25 cellular contexts compared by ENCODE assay signal in the genomic region with DNA sequence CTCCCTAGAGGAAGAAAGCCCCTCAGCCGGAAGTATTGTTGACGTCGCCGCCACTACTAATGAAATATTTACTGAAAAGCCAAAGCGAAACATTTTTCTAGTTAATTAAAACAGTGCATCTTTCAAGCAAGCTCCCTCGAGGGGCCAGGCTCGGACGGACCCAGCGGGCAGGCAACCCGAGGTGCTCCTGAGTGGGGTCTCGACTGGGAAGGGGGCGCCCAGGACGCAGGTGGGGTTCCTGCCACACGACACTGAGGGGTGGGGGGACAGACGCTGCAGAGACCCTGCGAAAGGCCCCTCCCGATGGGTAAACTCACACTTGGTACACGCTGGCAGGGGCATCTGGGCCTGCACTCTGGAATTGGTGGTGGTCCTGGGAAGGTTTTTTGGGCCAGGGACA.
"Had no signal": no experiment of that assay in that cellular context is flagged by ENCODE, and none has a peak within 500 bp of the region (broad histone marks: within the 10 kb centered on the region; RNA-seq: fewer than 3 reads in every experiment).

No MANE protein-coding gene starts in this region.

- ATAC-seq: heart left ventricle; left colon; left lung; natural killer cell; sciatic nerve; stimulated activated memory B cell treated with anti-CD40 and anti-IgM and Interleukin-4, amounts not matched to agents 10 μg/mL and 1 μg/mL and 100 μg/mL, for 72 hours; stimulated activated naive CD8-positive, alpha-beta T cell treated with anti-CD3 and anti-CD28 coated beads, Interleukin-15, amount 100 ng/mL, for 72 hours had no signal

- H2AFZ ChIP-seq: hepatocyte had no signal

- H3K36me3 ChIP-seq: heart left ventricle, left lung, ovary, right atrium auricular region, tibial nerve, uterus had no signal

- DNase-seq: glutamatergic neuron; islet precursor cell; kidney glomerular epithelial cell; left colon; mesendoderm; naive B cell; natural killer cell; ovary; stimulated activated CD4-positive, alpha-beta T cell treated with anti-CD3 and anti-CD28 coated beads, Interleukin-12 subunit alpha, Interleukin-12 subunit beta, amount 100 ng/mL, for 4 hours; stimulated activated CD4-positive, alpha-beta T cell treated with anti-CD3 and anti-CD28 coated beads, Interleukin-15, amount 100 ng/mL, for 24 hours; stimulated activated CD4-positive, alpha-beta T cell treated with anti-CD3 and anti-CD28 coated beads, Interleukin-4, amount 100 ng/mL, for 24 hours; stimulated activated CD8-positive, alpha-beta memory T cell treated with anti-CD3 and anti-CD28 coated beads, Interleukin-4, amount 100 ng/mL, for 48 hours; stimulated activated naive CD4-positive, alpha-beta T cell treated with Interleukin-2 at 50 U/mL for 16 hours; stimulated activated naive CD8-positive, alpha-beta T cell treated with anti-CD3 and anti-CD28 coated beads, Interleukin-15, amount 100 ng/mL, for 72 hours; substantia nigra; uterus had no signal

- H3K4me2 ChIP-seq: hepatocyte had no signal

- H3K4me1 ChIP-seq: right atrium auricular region, tibial nerve, uterus had no signal

- H3K27ac ChIP-seq: heart left ventricle, hepatocyte, left lung, ovary, right atrium auricular region, skin epidermis, tibial nerve, uterus had no signal

- H3K9me3 ChIP-seq: heart left ventricle, left lung, ovary, right atrium auricular region, tibial nerve, uterus had no signal

- H3K4me3 ChIP-seq: heart left ventricle, hepatocyte, left lung, lung, ovary, right atrium auricular region, skin epidermis, tibial nerve, uterus had no signal

- H3K27me3 ChIP-seq: hepatocyte, ovary, right atrium auricular region, tibial nerve, uterus had no signal
